In genomic region chr1:232980336-232980978, GRCh38 we compare ENCODE assay signal across 12 cellular contexts. TPM values are rescaled to one million over a fixed set of nuclear protein-coding genes. Genes with fewer than 3 reads are reported as not detected.
A peak's percentile ranks its signal among the peaks of the same experiment; 100 is the strongest.
DNase-seq lines count a peak whose midpoint lies in the region; ATAC-seq lines count a peak whose summit lies in the region.
"Had no signal": no experiment of that assay in that cellular context is flagged by ENCODE, and none has a peak within 500 bp of the region (broad histone marks: within the 10 kb centered on the region; RNA-seq: fewer than 3 reads in every experiment).

No MANE protein-coding gene starts in this region.

- ATAC-seq in GM21576 (IDR thresholded peaks at IDR 0.05; ENCODE audit: unreplicated experiment), result no peak
- ATAC-seq: left colon had no signal

- DNase-seq in EL, result peak; percentile 35
- DNase-seq in NCI-H2171 treated with DMSO at 0.1 percent for 48 hours (lab: John Stamatoyannopoulos, UW), result peak; percentile 71
- DNase-seq in cerebellum (ENCODE audit: low spot score), result peak; percentile 44
- DNase-seq in nucleus accumbens (lab: John Stamatoyannopoulos, UW), result peak in 34 of 56 donors; percentile 8 to 80 (median 39)
- DNase-seq in NCI-H146 (lab: John Stamatoyannopoulos, UW), result no peak
- no peak for DNase-seq in stimulated activated CD4-positive, alpha-beta T cell treated with anti-CD3 and anti-CD28 coated beads, Interleukin-1b, Interleukin-23, amount 100 ng/mL, for 48 hours
- DNase-seq in stimulated activated CD8-positive, alpha-beta memory T cell treated with anti-CD3 and anti-CD28 coated beads, Interleukin-4, amount 100 ng/mL, for 48 hours, result no peak
- DNase-seq: activated effector memory CD4-positive, alpha-beta T cell treated with anti-CD3 and anti-CD28 coated beads, Interleukin-2, amount 50 U/mL, for 16 hours; left colon; NCI-H187 treated with DMSO at 0.1 percent for 48 hours; NCI-H526 treated with DMSO at 0.1 percent for 48 hours had no signal

RNA-seq across cellular contexts. Expression of gene NTPCR, which starts 30.0 kb away (rescaled TPM):
- 18.1 TPM for total RNA-seq in cerebellum

Comparison
In these comparisons a context has a peak if more than half of its experiments do, and no peak if none do; other contexts are left out.
1. DNase-seq: peak in EL (single experiment), NCI-H2171 treated with DMSO at 0.1 percent for 48 hours (single experiment), cerebellum (single experiment) and nucleus accumbens (34 of 56); none in NCI-H146 (single experiment), stimulated activated CD4-positive, alpha-beta T cell treated with anti-CD3 and anti-CD28 coated beads, Interleukin-1b, Interleukin-23, amount 100 ng/mL, for 48 hours (single experiment) and stimulated activated CD8-positive, alpha-beta memory T cell treated with anti-CD3 and anti-CD28 coated beads, Interleukin-4, amount 100 ng/mL, for 48 hours (single experiment).